Comparison of ENCODE assay signal across 21 cellular contexts in the genomic region with DNA sequence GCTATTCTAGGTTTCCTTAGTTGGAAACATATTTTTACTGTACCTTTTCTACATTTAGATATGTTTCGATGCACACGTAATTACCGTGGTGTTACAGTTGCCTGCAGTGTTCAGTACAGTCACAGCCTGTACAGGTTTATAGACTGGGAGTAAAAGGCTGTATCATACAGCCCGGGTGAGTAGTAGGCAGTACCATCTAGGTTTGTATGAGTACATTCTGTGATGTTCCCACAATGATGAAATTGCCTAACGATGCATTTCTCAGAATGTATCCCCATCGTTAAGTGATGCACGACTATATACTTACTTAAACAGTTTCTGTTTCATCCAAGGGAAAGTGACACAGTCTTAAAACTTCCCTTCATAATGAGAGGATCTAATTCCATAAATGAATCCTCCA. TPM values are rescaled to one million over a fixed set of nuclear protein-coding genes. Genes with fewer than 3 reads are reported as not detected.
"Had no signal": no experiment of that assay in that cellular context is flagged by ENCODE, and none has a peak within 500 bp of the region (broad histone marks: within the 10 kb centered on the region; RNA-seq: fewer than 3 reads in every experiment).

No MANE protein-coding gene starts in this region.

- H3K9ac ChIP-seq: parathyroid adenoma had no signal

- DNase-seq: effector memory CD4-positive, alpha-beta T cell; foreskin keratinocyte; heart left ventricle; kidney; left cardiac atrium; left ventricle myocardium inferior; lower lobe of right lung; natural killer cell; occipital lobe; right lobe of liver; small intestine; stimulated activated CD4-positive, alpha-beta T cell treated with anti-CD3 and anti-CD28 coated beads, Interleukin-15, amount 100 ng/mL, for 24 hours; stimulated activated CD4-positive, alpha-beta T cell treated with anti-CD3 and anti-CD28 coated beads, Interleukin-2, amount 100 ng/mL, for 48 hours; stimulated activated naive CD4-positive, alpha-beta T cell; stimulated activated naive CD8-positive, alpha-beta T cell treated with anti-CD3 and anti-CD28 coated beads, Interleukin-15, amount 100 ng/mL, for 72 hours; testis; tibial artery had no signal

- H3K9me3 ChIP-seq: esophagus muscularis mucosa, gastroesophageal sphincter, heart left ventricle, lower lobe of right lung, right lobe of liver, testis, tibial artery had no signal

- ATAC-seq: foreskin keratinocyte; gastroesophageal sphincter; heart left ventricle; left cardiac atrium; lower lobe of right lung; natural killer cell; right lobe of liver; stimulated activated naive CD8-positive, alpha-beta T cell treated with anti-CD3 and anti-CD28 coated beads, Interleukin-15, amount 100 ng/mL, for 72 hours had no signal

- H3K27me3 ChIP-seq: esophagus muscularis mucosa, foreskin keratinocyte, gastroesophageal sphincter, hepatocyte, right lobe of liver, testis had no signal

- H3K79me2 ChIP-seq: hepatocyte, parathyroid adenoma had no signal

- H3K27ac ChIP-seq: esophagus muscularis mucosa, foreskin keratinocyte, gastroesophageal sphincter, heart left ventricle, hepatocyte, left ventricle myocardium inferior, lower lobe of right lung, parathyroid adenoma, right lobe of liver, testis, tibial artery had no signal

- H3K4me3 ChIP-seq: esophagus muscularis mucosa, gastroesophageal sphincter, heart left ventricle, hepatocyte, left ventricle myocardium inferior, lower lobe of right lung, right lobe of liver, testis, tibial artery had no signal

- H3K36me3 ChIP-seq: esophagus muscularis mucosa, gastroesophageal sphincter, heart left ventricle, left ventricle myocardium inferior, lower lobe of right lung, right lobe of liver, tibial artery had no signal

- H3K4me1 ChIP-seq: left ventricle myocardium inferior, lower lobe of right lung, parathyroid adenoma, right lobe of liver had no signal

- H2AFZ ChIP-seq: hepatocyte, parathyroid adenoma had no signal

- H3K4me2 ChIP-seq: hepatocyte had no signal

RNA-seq across cellular contexts. Expression of a gene that starts 13.1 kb away (rescaled TPM):
- total RNA-seq: natural killer cell had no signal
